ENCODE assay signal across 18 cellular contexts in genomic region chr2:60540054-60540453, GRCh38. TPM values are rescaled to one million over a fixed set of nuclear protein-coding genes. Genes with fewer than 3 reads are reported as not detected.
DNase-seq lines count a peak whose midpoint lies in the region; ATAC-seq and TF ChIP-seq lines count a peak whose summit lies in the region.
"Had no signal": no experiment of that assay in that cellular context is flagged by ENCODE, and none has a peak within 500 bp of the region (broad histone marks: within the 10 kb centered on the region; RNA-seq: fewer than 3 reads in every experiment).

No MANE protein-coding gene starts in this region.

- dilution Hi-C loops in IMR-90 (cut with HindIII; ENCODE audit: low sequenced_read_pairs, unreplicated experiment): no loop called here

- peak overlapping the region; percentile 58 for H3K27ac Mint-ChIP-seq in memory B cell
- H3K27ac Mint-ChIP-seq: activated CD4-positive, alpha-beta T cell treated with anti-CD3 and anti-CD28 coated beads, Interleukin-2, amount 10 ng/mL, durations not matched to agents 24 days and 14 days; CD8-positive, alpha-beta T cell; dendritic cell treated with granulocyte-macrophage colony-stimulating factor and Interleukin-4, amounts not matched to agents 40 ng/mL and 50 ng/mL, for 4 days had no signal

- CTCF ChIA-PET in IMR-90 (lab: Yijun Ruan, JAX): no interaction called here

- H3K56ac ChIP-seq in IMR-90 (ENCODE audit: extremely low read depth, insufficient read depth, low read length): no peak overlapping the region

- intact Hi-C loops in IMR-90 (cut with micrococcal nuclease): no loop called here
- intact Hi-C loops in esophagus muscularis mucosa (cut with DNase I): no loop called here

- H3K9ac ChIP-seq in IMR-90 (ENCODE audit: low read depth, low read length): no peak overlapping the region

- H2BK15ac ChIP-seq in IMR-90 (ENCODE audit: low read depth, low read length): no peak overlapping the region

- no peaks in the 10 kb centered on the region for H3K9me1 ChIP-seq in IMR-90 (ENCODE audit: insufficient read depth, low read length)

- H3K9me3 Mint-ChIP-seq in memory B cell: no peaks in the 10 kb centered on the region
- H3K9me3 Mint-ChIP-seq: activated CD4-positive, alpha-beta T cell treated with anti-CD3 and anti-CD28 coated beads, Interleukin-2, amount 10 ng/mL, durations not matched to agents 24 days and 14 days; CD8-positive, alpha-beta T cell; dendritic cell treated with granulocyte-macrophage colony-stimulating factor and Interleukin-4, amounts not matched to agents 40 ng/mL and 50 ng/mL, for 4 days had no signal

- H3K18ac ChIP-seq in IMR-90 (ENCODE audit: low read depth, low read length): no peak overlapping the region

- no peak overlapping the region for H3K4ac ChIP-seq in IMR-90 (ENCODE audit: low read depth, low read length)

- in situ Hi-C loops in IMR-90 (cut with MboI; ENCODE audit: low sequenced_read_pairs): no loop called here

- no peak overlapping the region for H4K5ac ChIP-seq in IMR-90 (ENCODE audit: low read depth, low read length)

- no peak overlapping the region for H2BK5ac ChIP-seq in IMR-90 (ENCODE audit: low read depth, low read length, poor library complexity, severe bottlenecking)

- H3K36me3 ChIP-seq in IMR-90 (ENCODE audit: control insufficient read depth, insufficient read depth, low read length) (no peaks in the 10 kb centered on the region), suprapubic skin (no peaks in the 10 kb centered on the region), esophagus muscularis mucosa (no peaks in the 10 kb centered on the region)

- H2BK20ac ChIP-seq in IMR-90 (ENCODE audit: low read depth, low read length): no peak overlapping the region

- TF ChIP-seq EP300 in suprapubic skin (IDR thresholded peaks at IDR 0.05) (no peak), esophagus muscularis mucosa (IDR thresholded peaks at IDR 0.05) (no peak)

- no peak overlapping the region for H2AK5ac ChIP-seq in IMR-90 (ENCODE audit: low read depth, low read length)

- H3K27ac ChIP-seq in IMR-90 (ENCODE audit: insufficient read depth, low read length) (no peak overlapping the region), suprapubic skin (no peak overlapping the region), esophagus muscularis mucosa (replicated peaks in 1 of 4) (no peak overlapping the region)
- H3K27ac ChIP-seq: hepatocyte, spleen had no signal

- H4K91ac ChIP-seq in IMR-90 (ENCODE audit: insufficient read depth, low read depth, low read length): no peak overlapping the region

- no peak overlapping the region for H3K4me2 ChIP-seq in IMR-90 (ENCODE audit: low read depth, low read length)
- H3K4me2 ChIP-seq: hepatocyte had no signal

- no peak for TF ChIP-seq POLR2A in IMR-90 (IDR thresholded peaks at IDR 0.05; ENCODE audit: low read depth, low read length)
- TF ChIP-seq POLR2A in suprapubic skin (IDR thresholded peaks at IDR 0.05): no peak
- no peak for TF ChIP-seq POLR2A in esophagus muscularis mucosa (IDR thresholded peaks at IDR 0.05; ENCODE audit: low read depth)

- H3K36me3 Mint-ChIP-seq in memory B cell: peaks cover 29% of the 10 kb centered on the region
- H3K36me3 Mint-ChIP-seq: CD8-positive, alpha-beta T cell had no signal

- no CpG with 5 or more reads among the region's 1 CpG for WGBS in IMR-90 (ENCODE audit: extremely low coverage in 2 of 2, insufficient read length in 1 of 2), 2 experiments
- WGBS in suprapubic skin: 59% methylated on average over 1 of the region's 1 CpG
- 88% methylated on average over 1 of the region's 1 CpG for WGBS in esophagus muscularis mucosa

- TF ChIP-seq RAD21 in IMR-90 (IDR thresholded peaks at IDR 0.05; ENCODE audit: low read length): no peak

- H2AFZ ChIP-seq in IMR-90 (replicated peaks; ENCODE audit: low read length, poor library complexity): no peak overlapping the region
- H2AFZ ChIP-seq: hepatocyte had no signal

- H3K4me3 Mint-ChIP-seq in memory B cell: no peak overlapping the region
- H3K4me3 Mint-ChIP-seq: activated CD4-positive, alpha-beta T cell treated with anti-CD3 and anti-CD28 coated beads, Interleukin-2, amount 10 ng/mL, durations not matched to agents 24 days and 14 days; CD8-positive, alpha-beta T cell; dendritic cell treated with granulocyte-macrophage colony-stimulating factor and Interleukin-4, amounts not matched to agents 40 ng/mL and 50 ng/mL, for 4 days had no signal

- H3K27me3 ChIP-seq in IMR-90 (ENCODE audit: control insufficient read depth, insufficient read depth, low read length) (peaks cover 23% of the 10 kb centered on the region), suprapubic skin (peaks cover 11% of the 10 kb centered on the region), esophagus muscularis mucosa (peaks cover 0 to 8% (median 0%) of the 10 kb centered on the region in 4 donors)
- H3K27me3 ChIP-seq: hepatocyte had no signal

- no peaks in the 10 kb centered on the region for H4K20me1 ChIP-seq in IMR-90 (ENCODE audit: insufficient read depth, low read length)

- POLR2A ChIA-PET in IMR-90 (lab: Charles Lee; ENCODE audit: unreplicated experiment): no interaction called here

- no peak overlapping the region for H2AK9ac ChIP-seq in IMR-90 (replicated peaks; ENCODE audit: low read depth, low read length, poor library complexity)

- no TSS peak for BruUV-seq in IMR-90 (replicated peaks; lab: Mats Ljungman, UMichigan)

- peak; percentile 41 for DNase-seq in NCI-H2171 treated with DMSO at 0.1 percent for 48 hours (lab: John Stamatoyannopoulos, UW)
- no peak for DNase-seq in NCI-H2171 (lab: John Stamatoyannopoulos, UW)
- no peak for DNase-seq in IMR-90
- DNase-seq in NCI-H69 (lab: John Stamatoyannopoulos, UW): peak; percentile 70
- DNase-seq in memory B cell (ENCODE audit: low spot score in 2 of 2): no peak
- no peak for DNase-seq in suprapubic skin (ENCODE audit: low spot score in 2 of 2)
- DNase-seq in SW480 (ENCODE audit: low spot score): no peak
- no peak for DNase-seq in esophagus muscularis mucosa (ENCODE audit: extremely low spot score)
- DNase-seq: activated CD4-positive, alpha-beta T cell treated with anti-CD3 and anti-CD28 coated beads, Interleukin-2, amount 10 ng/mL, durations not matched to agents 24 days and 14 days; CD8-positive, alpha-beta T cell; islet precursor cell; spleen; stimulated activated CD4-positive, alpha-beta T cell treated with anti-CD3 and anti-CD28 coated beads, Interleukin-4, amount 100 ng/mL, for 4 hours; SW 1271 had no signal

- no peaks in the 10 kb centered on the region; the same call in 1 of the 2 replicates for H3K4me1 ChIP-seq in IMR-90 (ENCODE audit: control insufficient read depth, insufficient read depth, low read length)
- peaks cover 76% of the 10 kb centered on the region for H3K4me1 ChIP-seq in suprapubic skin
- H3K4me1 ChIP-seq in esophagus muscularis mucosa: peaks cover 7 to 36% (median 10%) of the 10 kb centered on the region in 4 donors

- H3K27me3 Mint-ChIP-seq in memory B cell: no peaks in the 10 kb centered on the region
- H3K27me3 Mint-ChIP-seq: dendritic cell treated with granulocyte-macrophage colony-stimulating factor and Interleukin-4, amounts not matched to agents 40 ng/mL and 50 ng/mL, for 4 days had no signal

- H3K14ac ChIP-seq in IMR-90 (replicated peaks; ENCODE audit: low read depth, low read length): no peak overlapping the region

- H2BK120ac ChIP-seq in IMR-90 (ENCODE audit: low read depth, low read length): no peak overlapping the region

- H3K4me1 Mint-ChIP-seq in memory B cell: peaks cover 61% of the 10 kb centered on the region
- H3K4me1 Mint-ChIP-seq: activated CD4-positive, alpha-beta T cell treated with anti-CD3 and anti-CD28 coated beads, Interleukin-2, amount 10 ng/mL, durations not matched to agents 24 days and 14 days had no signal

- ATAC-seq in IMR-90 (ENCODE audit: low read depth): no peak
- ATAC-seq in memory B cell (ENCODE audit: low read depth): no peak
- ATAC-seq: CD8-positive, alpha-beta T cell had no signal

- H3K9me3 ChIP-seq in IMR-90 (ENCODE audit: control insufficient read depth, insufficient read depth, low read length) (no peaks in the 10 kb centered on the region), suprapubic skin (no peaks in the 10 kb centered on the region), esophagus muscularis mucosa (no peaks in the 10 kb centered on the region)
- H3K9me3 ChIP-seq: spleen had no signal

- no peak overlapping the region for H3K23ac ChIP-seq in IMR-90 (ENCODE audit: low read depth, low read length)

- H4K8ac ChIP-seq in IMR-90 (ENCODE audit: low read depth in 2 of 2, low read length in 2 of 2): no peak overlapping the region

- H3K79me1 ChIP-seq in IMR-90 (ENCODE audit: low read depth in 1 of 2, low read length in 2 of 2): no peaks in the 10 kb centered on the region

- H3K4me3 ChIP-seq in IMR-90 (ENCODE audit: insufficient read depth, low read depth, low read length) (no peak overlapping the region), suprapubic skin (no peak overlapping the region), esophagus muscularis mucosa (no peak overlapping the region)
- H3K4me3 ChIP-seq: hepatocyte, lung, spleen had no signal

- TF ChIP-seq CTCF in IMR-90 (conservative IDR thresholded peaks at IDR 0.05; ENCODE audit: low read depth, low read length): no peak
- TF ChIP-seq CTCF in suprapubic skin (IDR thresholded peaks at IDR 0.05): no peak
- TF ChIP-seq CTCF in esophagus muscularis mucosa (IDR thresholded peaks at IDR 0.05): no peak

TF ChIP-seq in IMR-90, 13 proteins besides CTCF, POLR2A, EP300 and RAD21:
- TF ChIP-seq RFX5 (IDR thresholded peaks at IDR 0.05; ENCODE audit: low read depth, low read length): no peak
- TF ChIP-seq CHD1 (IDR thresholded peaks at IDR 0.05; ENCODE audit: low read depth, low read length): no peak
- no peak for TF ChIP-seq USF2 (IDR thresholded peaks at IDR 0.05; ENCODE audit: low read depth, low read length)
- 0 out of 2 replicates have a peak, but pooled peaks have one; percentile 32 for TF ChIP-seq CEBPB (IDR thresholded peaks at IDR 0.05; ENCODE audit: low read depth, low read length)

RNA-seq across cellular contexts. Expression of gene BCL11A, which starts 13.4 kb away (rescaled TPM):
- total RNA-seq in IMR-90 (2012; rRNA removed): 1.1 and 1.7 TPM in 2 replicates
- 1.0 and 1.2 TPM in 2 replicates for polyA plus RNA-seq in IMR-90 (2012; rRNA removed)
- polyA plus RNA-seq in IMR-90 (2012; cell fraction: cytosol; rRNA removed): 0.51 and 0.54 TPM in 2 replicates
- polyA plus RNA-seq in IMR-90 (2012; cell fraction: nucleus; rRNA removed; ENCODE audit: low replicate concordance): 0.81 and 2.6 TPM in 2 replicates
- total RNA-seq in suprapubic skin: 100 to 1,000 TPM in 2 of 4 donors, 10 to 100 TPM in 2; 67.1 to 222 (median 113) TPM
- 10 to 100 TPM in 1 of 4 donors, 1 to 10 TPM in 3; 3.5 to 11.3 (median 4.7) TPM for total RNA-seq in esophagus muscularis mucosa
- total RNA-seq: activated CD4-positive, alpha-beta T cell treated with anti-CD3 and anti-CD28 coated beads, Interleukin-2, amount 10 ng/mL, durations not matched to agents 24 days and 14 days; HT-29 had no signal

Comparison
In these comparisons a context has a peak if more than half of its experiments do, and no peak if none do; other contexts are left out.
1. DNase-seq: peak in NCI-H2171 treated with DMSO at 0.1 percent for 48 hours (single experiment) and NCI-H69 (single experiment); none in NCI-H2171 (single experiment), IMR-90 (single experiment), memory B cell (0 of 2), suprapubic skin (0 of 2), SW480 (single experiment) and esophagus muscularis mucosa (single experiment).
2. RNA of gene BCL11A, which starts 13.4 kb away (total RNA-seq): 67.1 to 222 TPM in suprapubic skin; 3.5 to 11.3 TPM in esophagus muscularis mucosa and 1.1 to 1.7 TPM in IMR-90; every median in the first group is over 4 times any median in the second.